In the genomic region with DNA sequence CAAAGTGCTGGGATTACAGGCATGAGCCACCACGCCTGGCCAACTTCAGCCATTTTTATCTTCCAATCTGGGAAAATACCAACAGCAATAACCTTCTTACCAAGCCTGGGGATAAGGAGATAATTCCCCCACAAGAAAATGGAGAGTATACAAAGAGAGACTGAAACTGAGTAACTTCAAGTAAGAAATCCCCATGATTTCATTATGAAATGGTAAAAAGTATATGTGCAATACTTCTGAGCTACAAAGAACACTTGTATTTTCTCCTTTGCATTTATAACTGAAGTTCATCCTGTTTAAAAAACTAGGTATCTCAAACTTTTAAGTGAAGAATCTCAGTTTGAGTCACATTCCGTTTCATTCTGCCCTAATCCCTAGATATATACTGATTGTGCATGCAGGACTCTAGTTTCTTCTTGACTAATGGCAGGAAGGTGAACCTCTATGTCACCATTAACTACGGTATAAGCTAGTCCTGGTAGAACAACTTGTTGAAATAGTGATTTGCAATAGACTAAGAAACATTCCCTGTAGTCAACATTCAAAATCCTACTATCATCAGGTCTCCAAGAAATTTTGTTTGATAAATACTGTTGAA, we compare ENCODE assay signal across 30 cellular contexts.
"Had no signal": no experiment of that assay in that cellular context is flagged by ENCODE, and none has a peak within 500 bp of the region (broad histone marks: within the 10 kb centered on the region; RNA-seq: fewer than 3 reads in every experiment).

No MANE protein-coding gene starts in this region.

- H3K4me3 Mint-ChIP-seq: activated T-helper 1 cell treated with anti-CD3 and anti-CD28 coated beads, Interleukin-12 subunit alpha, Interleukin-12 subunit beta, Interleukin-2, Interleukin-4 antibody, amounts not matched to agents 30 ng/mL and 10 ng/mL and 1 ng/mL, durations not matched to agents 14 hours and 24 hours and 36 hours; effector memory CD8-positive, alpha-beta T cell; natural killer cell treated with Interleukin-12 subunit alpha and Interleukin-12 subunit beta and Interleukin-15 and Interleukin-18, amount 100 ng/mL, for 72 hours; stimulated activated memory B cell treated with anti-CD40 and anti-IgM and Interleukin-4, amounts not matched to agents 10 μg/mL and 1 μg/mL and 100 μg/mL, for 72 hours had no signal

- DNase-seq: activated CD4-positive, alpha-beta T cell treated with anti-CD3 and anti-CD28 coated beads for 48 hours; activated CD4-positive, alpha-beta T cell treated with anti-CD3 and anti-CD28 coated beads, Interleukin-2, amount 50 U/mL, for 48 hours; activated CD8-positive, alpha-beta memory T cell treated with anti-CD3 and anti-CD28 coated beads, Interleukin-2, amount 50 U/mL, for 4 hours; activated gamma-delta T cell; activated naive CD4-positive, alpha-beta T cell treated with anti-CD3 and anti-CD28 coated beads, Interleukin-2, amount 50 U/mL, for 16 hours; activated T-cell treated with anti-CD3 and anti-CD28 coated beads, Interleukin-2, amount 50 U/mL, for 1 hour; amniotic stem cell; brain microvascular endothelial cell; caudate nucleus; cortex of kidney; effector memory CD8-positive, alpha-beta T cell; erythroblast; left cardiac atrium; left ventricle myocardium superior; mucosa of descending colon; stimulated activated CD4-positive, alpha-beta T cell treated with anti-CD3 and anti-CD28 coated beads, Interleukin-1b, Interleukin-23, amount 100 ng/mL, for 48 hours; stimulated activated CD4-positive, alpha-beta T cell treated with anti-CD3 and anti-CD28 coated beads, Interleukin-4, amount 100 ng/mL, for 4 hours; stimulated activated CD8-positive, alpha-beta memory T cell treated with anti-CD3 and anti-CD28 coated beads, Interleukin-4, amount 100 ng/mL, for 48 hours; stomach; thyroid gland; upper lobe of right lung had no signal

- H3K36me3 ChIP-seq: brain microvascular endothelial cell, gastroesophageal sphincter, right atrium auricular region, stomach, thyroid gland, upper lobe of right lung had no signal

- H3K4me3 ChIP-seq: gastroesophageal sphincter, hepatocyte, mucosa of descending colon, right atrium auricular region, smooth muscle cell, stomach, thyroid gland, upper lobe of right lung had no signal

- ATAC-seq: activated CD4-positive, CD25-positive, alpha-beta regulatory T cell treated with anti-CD3 and anti-CD28 coated beads, Interleukin-2, amount 50 U/mL, for 24 hours; effector memory CD8-positive, alpha-beta T cell; gastroesophageal sphincter; left cardiac atrium; left ventricle myocardium superior; mucosa of descending colon; natural killer cell treated with Interleukin-12 subunit alpha and Interleukin-12 subunit beta and Interleukin-15 and Interleukin-18, amount 100 ng/mL, for 72 hours; stimulated activated memory B cell treated with anti-CD40 and anti-IgM and Interleukin-4, amounts not matched to agents 10 μg/mL and 1 μg/mL and 100 μg/mL, for 72 hours; upper lobe of right lung had no signal

- H3K9me3 ChIP-seq: gastroesophageal sphincter, mucosa of descending colon, stomach, thyroid gland, upper lobe of right lung had no signal

- H3K27me3 Mint-ChIP-seq: effector memory CD8-positive, alpha-beta T cell; natural killer cell treated with Interleukin-12 subunit alpha and Interleukin-12 subunit beta and Interleukin-15 and Interleukin-18, amount 100 ng/mL, for 72 hours; stimulated activated memory B cell treated with anti-CD40 and anti-IgM and Interleukin-4, amounts not matched to agents 10 μg/mL and 1 μg/mL and 100 μg/mL, for 72 hours had no signal

- H3K9me3 Mint-ChIP-seq: activated T-helper 1 cell treated with anti-CD3 and anti-CD28 coated beads, Interleukin-12 subunit alpha, Interleukin-12 subunit beta, Interleukin-2, Interleukin-4 antibody, amounts not matched to agents 30 ng/mL and 10 ng/mL and 1 ng/mL, durations not matched to agents 14 hours and 24 hours and 36 hours had no signal

- H3K4me1 ChIP-seq: gastroesophageal sphincter, right atrium auricular region, stomach, thyroid gland, upper lobe of right lung had no signal

- H3K36me3 Mint-ChIP-seq: stimulated activated memory B cell treated with anti-CD40 and anti-IgM and Interleukin-4, amounts not matched to agents 10 μg/mL and 1 μg/mL and 100 μg/mL, for 72 hours had no signal

- H3K27ac Mint-ChIP-seq: activated T-helper 1 cell treated with anti-CD3 and anti-CD28 coated beads, Interleukin-12 subunit alpha, Interleukin-12 subunit beta, Interleukin-2, Interleukin-4 antibody, amounts not matched to agents 30 ng/mL and 10 ng/mL and 1 ng/mL, durations not matched to agents 14 hours and 24 hours and 36 hours; effector memory CD8-positive, alpha-beta T cell; natural killer cell treated with Interleukin-12 subunit alpha and Interleukin-12 subunit beta and Interleukin-15 and Interleukin-18, amount 100 ng/mL, for 72 hours; stimulated activated memory B cell treated with anti-CD40 and anti-IgM and Interleukin-4, amounts not matched to agents 10 μg/mL and 1 μg/mL and 100 μg/mL, for 72 hours had no signal

- H3K4me1 Mint-ChIP-seq: stimulated activated memory B cell treated with anti-CD40 and anti-IgM and Interleukin-4, amounts not matched to agents 10 μg/mL and 1 μg/mL and 100 μg/mL, for 72 hours had no signal

- H3K27me3 ChIP-seq: brain microvascular endothelial cell, gastroesophageal sphincter, hepatocyte, right atrium auricular region, stomach, thyroid gland, upper lobe of right lung had no signal

- H3K27ac ChIP-seq: brain microvascular endothelial cell, gastroesophageal sphincter, hepatocyte, right atrium auricular region, stomach, thyroid gland, upper lobe of right lung, VCaP had no signal
